In the genomic region with DNA sequence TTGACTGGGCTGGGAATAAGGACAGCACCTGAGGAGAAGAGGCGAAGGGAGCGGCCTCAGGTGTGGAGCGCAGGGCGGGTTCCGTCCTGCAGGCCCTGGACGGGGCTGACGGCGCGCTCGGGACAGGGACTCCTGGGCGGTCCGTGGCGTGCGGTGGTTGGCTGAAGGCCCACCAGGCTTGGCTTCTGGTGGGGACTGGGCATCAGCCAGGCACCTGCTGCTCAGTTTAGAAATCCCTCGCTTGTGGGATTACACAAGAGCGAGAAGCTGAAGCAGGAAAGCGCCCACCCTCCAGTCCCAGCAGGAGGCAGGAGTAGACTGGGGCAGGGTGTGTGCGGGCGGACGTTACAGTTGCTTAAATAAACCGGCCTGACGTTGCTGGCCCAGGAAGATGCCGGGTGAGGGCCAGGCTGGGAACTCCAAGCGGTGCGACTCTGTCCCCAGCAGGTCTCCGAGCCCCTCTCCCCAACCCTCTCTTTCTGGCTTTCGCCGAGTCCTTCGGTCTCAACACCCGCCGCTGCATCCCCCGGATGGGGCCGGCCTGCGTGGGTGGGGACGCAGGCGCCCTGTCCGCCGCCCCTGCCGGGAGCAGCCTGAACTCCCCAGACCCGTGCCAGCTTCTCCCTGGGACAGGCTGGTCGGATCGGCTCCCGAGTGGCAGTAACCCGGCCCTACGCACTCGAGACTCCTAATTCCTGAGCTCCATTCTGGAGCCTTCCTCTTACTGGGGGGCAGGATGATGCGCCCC, we compare ENCODE assay signal across 8 cellular contexts. TPM values are rescaled to one million over a fixed set of nuclear protein-coding genes. Genes with fewer than 3 reads are reported as not detected.
DNase-seq lines count a peak whose midpoint lies in the region; TF ChIP-seq lines count a peak whose summit lies in the region.

No MANE protein-coding gene starts in this region.

- H3K4me3 ChIP-seq in HEK293 (ENCODE audit: low read depth, low read length) (peak overlapping the region; percentile 65), iPS-18c (ENCODE audit: insufficient read depth, low read depth, low read length) (peak overlapping the region; percentile 92), skin epidermis (peak overlapping the region; percentile 67 to 95 (median 84))

- H3K27ac ChIP-seq in HEK293 (ENCODE audit: extremely low read depth, low read depth, low read length) = peak overlapping the region; percentile 94
- peak overlapping the region; percentile 67 to 97 (median 93) for H3K27ac ChIP-seq in skin epidermis

- H3K36me3 Mint-ChIP-seq in T-helper 2 cell treated with Interferon-gamma antibody and Interleukin-4, amounts not matched to agents 5 μg/mL and 100 μg/mL, for 36 hours (ENCODE audit: low read depth) = peaks cover 31% of the 10 kb centered on the region
- H3K36me3 Mint-ChIP-seq in brain = peaks cover 16% of the 10 kb centered on the region

- H3K4me3 Mint-ChIP-seq in T-helper 2 cell treated with Interferon-gamma antibody and Interleukin-4, amounts not matched to agents 5 μg/mL and 100 μg/mL, for 36 hours = peak overlapping the region; percentile 86
- H3K4me3 Mint-ChIP-seq in brain = peak overlapping the region; percentile 87 to 93 (median 88)

- H3K36me3 ChIP-seq in HEK293 (ENCODE audit: control insufficient read depth in 2 of 2, insufficient read depth in 1 of 2, low read length in 2 of 2) = peaks cover 6 to 51% of the 10 kb centered on the region in 2 experiments

- CTCF ChIA-PET in HEK293 (lab: Yijun Ruan, JAX) = interaction anchor here (0.6 to 5.1 kb wide), 63 partner anchors 9 to 480 kb away, joined by 3 to 61 read pairs (median 4); a partner anchor contains a TSS

- POLR2A ChIA-PET in HEK293 (lab: Yijun Ruan, JAX) = interaction anchor here (0.6 to 6.6 kb wide), 28 partner anchors 8 to 398 kb away, joined by 3 to 111 read pairs (median 5); a partner anchor contains a TSS

- H3K9me3 Mint-ChIP-seq in T-helper 2 cell treated with Interferon-gamma antibody and Interleukin-4, amounts not matched to agents 5 μg/mL and 100 μg/mL, for 36 hours = no peaks in the 10 kb centered on the region
- H3K9me3 Mint-ChIP-seq in brain = no peaks in the 10 kb centered on the region

- TF ChIP-seq CTCF in HEK293 (tag by site-specific recombination; IDR thresholded peaks at IDR 0.05) = peak; percentile 67
- TF ChIP-seq CTCF in brain (conservative IDR thresholded peaks at IDR 0.05) = peak; percentile 41 to 46

- H3K9me3 ChIP-seq in HEK293 (ENCODE audit: control insufficient read depth, insufficient read depth, low read depth, low read length) (no peaks in the 10 kb centered on the region), iPS-18c (ENCODE audit: control insufficient read depth, insufficient read depth, low read length) (no peaks in the 10 kb centered on the region)

- DNase-seq in NCI-H1417 (lab: John Stamatoyannopoulos, UW) (peak; percentile 36 to 77 (median 71)), NCI-H1417 treated with DMSO at 0.1 percent for 48 hours (lab: John Stamatoyannopoulos, UW) (no peak), MV-4-11 (lab: John Stamatoyannopoulos, UW) (peak; percentile 81)
- peak; percentile 78 for DNase-seq in T-helper 2 cell treated with Interferon-gamma antibody and Interleukin-4, amounts not matched to agents 5 μg/mL and 100 μg/mL, for 36 hours (ENCODE audit: low spot score)

- H3K27me3 Mint-ChIP-seq in T-helper 2 cell treated with Interferon-gamma antibody and Interleukin-4, amounts not matched to agents 5 μg/mL and 100 μg/mL, for 36 hours (ENCODE audit: low read depth) = no peaks in the 10 kb centered on the region
- H3K27me3 Mint-ChIP-seq in brain = peaks cover under 1% of the 10 kb centered on the region

- peak overlapping the region; percentile 91 for H3K27ac Mint-ChIP-seq in T-helper 2 cell treated with Interferon-gamma antibody and Interleukin-4, amounts not matched to agents 5 μg/mL and 100 μg/mL, for 36 hours
- H3K27ac Mint-ChIP-seq in brain = peak overlapping the region; percentile 84 to 93 (median 90)

- peaks cover 9% of the 10 kb centered on the region; the same call in 1 of the 2 replicates for H3K4me1 ChIP-seq in HEK293 (ENCODE audit: control insufficient read depth, insufficient read depth, low read length)

- H3K4me1 Mint-ChIP-seq in T-helper 2 cell treated with Interferon-gamma antibody and Interleukin-4, amounts not matched to agents 5 μg/mL and 100 μg/mL, for 36 hours (ENCODE audit: low read depth) = peaks cover 30% of the 10 kb centered on the region
- peaks cover 42% of the 10 kb centered on the region for H3K4me1 Mint-ChIP-seq in brain

TF ChIP-seq in HEK293, 187 proteins besides CTCF, POLR2A, EP300 and RAD21 (continues in another document):
- TF ChIP-seq ZNF600 (tag by site-specific recombination; IDR thresholded peaks at IDR 0.05) (peak; percentile 87), ZXDB (tag by site-specific recombination; IDR thresholded peaks at IDR 0.05) (peak; percentile 80), ZNF549 (tag by site-specific recombination; IDR thresholded peaks at IDR 0.05) (no peak), YY2 (tag by site-specific recombination; IDR thresholded peaks at IDR 0.05) (no peak)
- TF ChIP-seq, protein P1, sequence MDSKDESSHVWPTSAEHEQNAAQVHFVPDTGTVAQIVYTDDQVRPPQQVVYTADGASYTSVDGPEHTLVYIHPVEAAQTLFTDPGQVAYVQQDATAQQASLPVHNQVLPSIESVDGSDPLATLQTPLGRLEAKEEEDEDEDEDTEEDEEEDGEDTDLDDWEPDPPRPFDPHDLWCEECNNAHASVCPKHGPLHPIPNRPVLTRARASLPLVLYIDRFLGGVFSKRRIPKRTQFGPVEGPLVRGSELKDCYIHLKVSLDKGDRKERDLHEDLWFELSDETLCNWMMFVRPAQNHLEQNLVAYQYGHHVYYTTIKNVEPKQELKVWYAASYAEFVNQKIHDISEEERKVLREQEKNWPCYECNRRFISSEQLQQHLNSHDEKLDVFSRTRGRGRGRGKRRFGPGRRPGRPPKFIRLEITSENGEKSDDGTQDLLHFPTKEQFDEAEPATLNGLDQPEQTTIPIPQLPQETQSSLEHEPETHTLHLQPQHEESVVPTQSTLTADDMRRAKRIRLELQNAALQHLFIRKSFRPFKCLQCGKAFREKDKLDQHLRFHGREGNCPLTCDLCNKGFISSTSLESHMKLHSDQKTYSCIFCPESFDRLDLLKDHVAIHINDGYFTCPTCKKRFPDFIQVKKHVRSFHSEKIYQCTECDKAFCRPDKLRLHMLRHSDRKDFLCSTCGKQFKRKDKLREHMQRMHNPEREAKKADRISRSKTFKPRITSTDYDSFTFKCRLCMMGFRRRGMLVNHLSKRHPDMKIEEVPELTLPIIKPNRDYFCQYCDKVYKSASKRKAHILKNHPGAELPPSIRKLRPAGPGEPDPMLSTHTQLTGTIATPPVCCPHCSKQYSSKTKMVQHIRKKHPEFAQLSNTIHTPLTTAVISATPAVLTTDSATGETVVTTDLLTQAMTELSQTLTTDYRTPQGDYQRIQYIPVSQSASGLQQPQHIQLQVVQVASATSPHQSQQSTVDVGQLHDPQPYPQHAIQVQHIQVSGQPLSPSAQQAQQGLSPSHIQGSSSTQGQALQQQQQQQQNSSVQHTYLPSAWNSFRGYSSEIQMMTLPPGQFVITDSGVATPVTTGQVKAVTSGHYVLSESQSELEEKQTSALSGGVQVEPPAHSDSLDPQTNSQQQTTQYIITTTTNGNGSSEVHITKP (tag by site-specific recombination; IDR thresholded peaks at IDR 0.05) = peak; percentile 61
- TF ChIP-seq, protein P2, sequence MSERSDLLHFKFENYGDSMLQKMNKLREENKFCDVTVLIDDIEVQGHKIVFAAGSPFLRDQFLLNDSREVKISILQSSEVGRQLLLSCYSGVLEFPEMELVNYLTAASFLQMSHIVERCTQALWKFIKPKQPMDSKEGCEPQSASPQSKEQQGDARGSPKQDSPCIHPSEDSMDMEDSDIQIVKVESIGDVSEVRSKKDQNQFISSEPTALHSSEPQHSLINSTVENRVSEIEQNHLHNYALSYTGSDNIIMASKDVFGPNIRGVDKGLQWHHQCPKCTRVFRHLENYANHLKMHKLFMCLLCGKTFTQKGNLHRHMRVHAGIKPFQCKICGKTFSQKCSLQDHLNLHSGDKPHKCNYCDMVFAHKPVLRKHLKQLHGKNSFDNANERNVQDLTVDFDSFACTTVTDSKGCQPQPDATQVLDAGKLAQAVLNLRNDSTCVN (tag by site-specific recombination; optimal IDR thresholded peaks at IDR 0.05) = peak; percentile 55
- TF ChIP-seq, protein P3, sequence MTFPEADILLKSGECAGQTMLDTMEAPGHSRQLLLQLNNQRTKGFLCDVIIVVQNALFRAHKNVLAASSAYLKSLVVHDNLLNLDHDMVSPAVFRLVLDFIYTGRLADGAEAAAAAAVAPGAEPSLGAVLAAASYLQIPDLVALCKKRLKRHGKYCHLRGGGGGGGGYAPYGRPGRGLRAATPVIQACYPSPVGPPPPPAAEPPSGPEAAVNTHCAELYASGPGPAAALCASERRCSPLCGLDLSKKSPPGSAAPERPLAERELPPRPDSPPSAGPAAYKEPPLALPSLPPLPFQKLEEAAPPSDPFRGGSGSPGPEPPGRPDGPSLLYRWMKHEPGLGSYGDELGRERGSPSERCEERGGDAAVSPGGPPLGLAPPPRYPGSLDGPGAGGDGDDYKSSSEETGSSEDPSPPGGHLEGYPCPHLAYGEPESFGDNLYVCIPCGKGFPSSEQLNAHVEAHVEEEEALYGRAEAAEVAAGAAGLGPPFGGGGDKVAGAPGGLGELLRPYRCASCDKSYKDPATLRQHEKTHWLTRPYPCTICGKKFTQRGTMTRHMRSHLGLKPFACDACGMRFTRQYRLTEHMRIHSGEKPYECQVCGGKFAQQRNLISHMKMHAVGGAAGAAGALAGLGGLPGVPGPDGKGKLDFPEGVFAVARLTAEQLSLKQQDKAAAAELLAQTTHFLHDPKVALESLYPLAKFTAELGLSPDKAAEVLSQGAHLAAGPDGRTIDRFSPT (tag by site-specific recombination; IDR thresholded peaks at IDR 0.05) = peak; percentile 59
- TF ChIP-seq, protein P4, sequence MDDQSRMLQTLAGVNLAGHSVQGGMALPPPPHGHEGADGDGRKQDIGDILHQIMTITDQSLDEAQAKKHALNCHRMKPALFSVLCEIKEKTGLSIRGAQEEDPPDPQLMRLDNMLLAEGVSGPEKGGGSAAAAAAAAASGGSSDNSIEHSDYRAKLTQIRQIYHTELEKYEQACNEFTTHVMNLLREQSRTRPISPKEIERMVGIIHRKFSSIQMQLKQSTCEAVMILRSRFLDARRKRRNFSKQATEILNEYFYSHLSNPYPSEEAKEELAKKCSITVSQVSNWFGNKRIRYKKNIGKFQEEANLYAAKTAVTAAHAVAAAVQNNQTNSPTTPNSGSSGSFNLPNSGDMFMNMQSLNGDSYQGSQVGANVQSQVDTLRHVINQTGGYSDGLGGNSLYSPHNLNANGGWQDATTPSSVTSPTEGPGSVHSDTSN (CRISPR knock-in tag; IDR thresholded peaks at IDR 0.05) = peak; percentile 67

RNA-seq across cellular contexts. Expression of a gene that starts 0.6 kb away (rescaled TPM):
- polyA plus RNA-seq in brain (ENCODE audit: insufficient read depth, low read depth, low replicate concordance) = 47.6 TPM

RNA-seq across cellular contexts. Expression of a gene that starts 8.7 kb away (rescaled TPM):
- 64.9 TPM for polyA plus RNA-seq in brain (ENCODE audit: insufficient read depth, low read depth, low replicate concordance)

RNA-seq across cellular contexts. Expression of a gene that starts 9.0 kb away (rescaled TPM):
- 25.2 TPM for polyA plus RNA-seq in brain (ENCODE audit: insufficient read depth, low read depth, low replicate concordance)

RNA-seq across cellular contexts. Expression of a gene that starts 18.8 kb away (rescaled TPM):
- 22.0 TPM for polyA plus RNA-seq in brain (ENCODE audit: insufficient read depth, low read depth, low replicate concordance)
